8 cellular contexts compared by ENCODE assay signal in genomic region chr12:120115692-120116442, GRCh38. TPM values are rescaled to one million over a fixed set of nuclear protein-coding genes. Genes with fewer than 3 reads are reported as not detected.
DNase-seq lines count a peak whose midpoint lies in the region; ATAC-seq and TF ChIP-seq lines count a peak whose summit lies in the region.

No MANE protein-coding gene starts in this region.

- no peaks in the 10 kb centered on the region for H3K36me3 ChIP-seq in ES-I3 (ENCODE audit: insufficient read depth, low read length)
- H3K36me3 ChIP-seq in muscle layer of colon (ENCODE audit: insufficient read depth, low read length): peaks cover 3% of the 10 kb centered on the region
- H3K36me3 ChIP-seq in uterus: no peaks in the 10 kb centered on the region

- intact Hi-C loops in dorsolateral prefrontal cortex (cut with DNase I) (loop anchor here in 1 of 2 donors (2.0 to 5.0 kb wide), 2 partner anchors 29 to 81 kb away; no protein-coding TSS in a partner anchor), uterus (cut with DNase I; ENCODE audit: low total_unique reads) (no loop called here)

- H3K9me3 ChIP-seq in ES-I3 (ENCODE audit: control insufficient read depth, insufficient read depth, low read length): no peaks in the 10 kb centered on the region
- H3K9me3 ChIP-seq in muscle layer of colon (ENCODE audit: low read length): no peaks in the 10 kb centered on the region
- no peaks in the 10 kb centered on the region for H3K9me3 ChIP-seq in uterus

- no peak for TF ChIP-seq POLR2A in uterus (IDR thresholded peaks at IDR 0.05)

- DNase-seq in RWPE1 (ENCODE audit: low spot score) (peak; percentile 41), dorsolateral prefrontal cortex (no peak), uterus (no peak)

- POLR2A ChIA-PET in RWPE1 (lab: Yijun Ruan, JAX; ENCODE audit: low non-redundant PET): interaction anchor here (0.5 to 2.1 kb wide), 2 partner anchors 85 to 126 kb away, joined by 3 to 11 read pairs; partner anchors contain the start of gene RPLP0

- ATAC-seq in HG03045 (IDR thresholded peaks at IDR 0.05; ENCODE audit: unreplicated experiment) (peak; percentile 1), GM21447 (IDR thresholded peaks at IDR 0.05; ENCODE audit: unreplicated experiment) (no peak), GM18858 (IDR thresholded peaks at IDR 0.05; ENCODE audit: unreplicated experiment) (no peak)

- H3K27ac ChIP-seq in RWPE1 (peak overlapping the region; percentile 94), dorsolateral prefrontal cortex (peak overlapping the region in 41 of 59 donors; percentile 20 to 98 (median 80)), muscle layer of colon (ENCODE audit: low read depth, low read length) (peak overlapping the region; percentile 68), uterus (peak overlapping the region; percentile 93 to 98)

- H3K4me1 ChIP-seq in ES-I3 (ENCODE audit: insufficient read depth, low read length) (peaks cover 12% of the 10 kb centered on the region), muscle layer of colon (ENCODE audit: insufficient read depth, low read length) (peaks cover 41% of the 10 kb centered on the region), uterus (peaks cover 5 to 12% of the 10 kb centered on the region in 2 donors)

- H3K9ac ChIP-seq in ES-I3 (ENCODE audit: low read depth, low read length): peak overlapping the region; percentile 61
- peak overlapping the region; percentile 69 for H3K9ac ChIP-seq in muscle layer of colon (ENCODE audit: low read length)

- TF ChIP-seq CTCF in RWPE1 (conservative IDR thresholded peaks at IDR 0.05; ENCODE audit: low read depth) (no peak), dorsolateral prefrontal cortex (IDR thresholded peaks at IDR 0.05 in 54 of 56, conservative IDR thresholded peaks at IDR 0.05 in 2 of 56; ENCODE audit: low read depth in 1 of 56, partially characterized antibody in 56 of 56) (no peak), uterus (IDR thresholded peaks at IDR 0.05) (no peak)

- CTCF ChIA-PET in RWPE1 (lab: Yijun Ruan, JAX): interaction anchor here (0.6 kb wide), 1 partner anchor 16 kb away, joined by 6 read pairs; no protein-coding TSS in a partner anchor

- H3K4me3 ChIP-seq in dorsolateral prefrontal cortex (peak overlapping the region; percentile 64 to 97 (median 88)), muscle layer of colon (ENCODE audit: low read depth in 1 of 2, low read length in 2 of 2) (peak overlapping the region; percentile 77 to 81), uterus (peak overlapping the region; percentile 70 to 80)

- H3K27me3 ChIP-seq in dorsolateral prefrontal cortex (no peaks in the 10 kb centered on the region), muscle layer of colon (ENCODE audit: control insufficient read depth in 1 of 2, insufficient read depth in 2 of 2, low read length in 2 of 2) (no peaks in the 10 kb centered on the region), uterus (no peaks in the 10 kb centered on the region)

RNA-seq across cellular contexts. Expression of gene RAB35, which starts 0.7 kb away (rescaled TPM):
- total RNA-seq in dorsolateral prefrontal cortex (10 to 100 TPM; 35.0 to 69.2 (median 52.4) TPM), uterus (10 to 100 TPM; 13.1 to 43.9 (median 22.4) TPM)
